Comparison of ENCODE assay signal across 6 cellular contexts in genomic region chr22:50505776-50506610, GRCh38. TPM values are rescaled to one million over a fixed set of nuclear protein-coding genes. Genes with fewer than 3 reads are reported as not detected.
A peak's percentile ranks its signal among the peaks of the same experiment; 100 is the strongest.
DNase-seq lines count a peak whose midpoint lies in the region; ATAC-seq, FAIRE-seq and TF ChIP-seq lines count a peak whose summit lies in the region.

No MANE protein-coding gene starts in this region.

- in situ Hi-C loops in brain microvascular endothelial cell (cut with HindIII; ENCODE audit: low pct_ligation_motif_present, low sequenced_read_pairs) (no loop called here), gastrocnemius medialis (cut with MboI; ENCODE audit: low sequenced_read_pairs in 4 of 4) (no loop called here)

- H3K9me2 ChIP-seq in Karpas-422 (replicated peaks; ENCODE audit: insufficient read depth, low read length) = no peaks in the 10 kb centered on the region

- intact Hi-C loops in gastrocnemius medialis (cut with DNase I; ENCODE audit: low total_unique reads) = loop anchor here (10.0 kb wide), 1 partner anchor 651 kb away; the partner anchor contains the start of gene ZBED4

- no peak overlapping the region for H2AFZ ChIP-seq in Karpas-422 (ENCODE audit: low read length)

- no peak overlapping the region for H3K27ac ChIP-seq in Karpas-422 (ENCODE audit: low read length)
- H3K27ac ChIP-seq in brain microvascular endothelial cell = no peak overlapping the region
- no peak overlapping the region for H3K27ac ChIP-seq in gastrocnemius medialis

- H4K20me1 ChIP-seq in Karpas-422 (ENCODE audit: insufficient read depth, low read depth, low read length) = 0 out of 2 replicates have a peak, but pooled peaks cover 3% of the 10 kb centered on the region

- no peak for TF ChIP-seq CTCF in brain microvascular endothelial cell (IDR thresholded peaks at IDR 0.05; ENCODE audit: low read depth, low read length, missing control alignments)
- TF ChIP-seq CTCF in gastrocnemius medialis (IDR thresholded peaks at IDR 0.05 in 4 of 5, conservative IDR thresholded peaks at IDR 0.05 in 1 of 5) = no peak

- no peak for FAIRE-seq in GM12891 (lab: Jason Lieb, UNC)

- peak overlapping the region; percentile 93 for H3K4me3 ChIP-seq in Karpas-422 (ENCODE audit: low read length)
- H3K4me3 ChIP-seq in brain microvascular endothelial cell (ENCODE audit: low read depth, low read length) = peak overlapping the region; percentile 98
- peak overlapping the region in 3 of 4 donors; percentile 87 to 99 (median 96) for H3K4me3 ChIP-seq in gastrocnemius medialis

- no peak for DNase-seq in Karpas-422
- no peak for DNase-seq in brain microvascular endothelial cell
- no peak for DNase-seq in gastrocnemius medialis
- no peak for DNase-seq in GM12891 (ENCODE audit: insufficient read length, low spot score)
- no peak for DNase-seq in germinal center (ENCODE audit: low spot score)

- H3K4me1 ChIP-seq in Karpas-422 (ENCODE audit: low read length) (peaks cover 20% of the 10 kb centered on the region), gastrocnemius medialis (peaks cover 15 to 22% of the 10 kb centered on the region in 2 donors)

- H3K27me3 ChIP-seq in Karpas-422 (ENCODE audit: low read length) = no peaks in the 10 kb centered on the region
- no peaks in the 10 kb centered on the region for H3K27me3 ChIP-seq in brain microvascular endothelial cell (replicated peaks)
- H3K27me3 ChIP-seq in gastrocnemius medialis = no peaks in the 10 kb centered on the region

- peaks cover 39% of the 10 kb centered on the region for H3K79me2 ChIP-seq in Karpas-422 (ENCODE audit: low read length)

- H3K4me2 ChIP-seq in Karpas-422 (ENCODE audit: low read depth, low read length, poor library complexity, severe bottlenecking) = peak overlapping the region; percentile 91

- no peaks in the 10 kb centered on the region for H3K9me3 ChIP-seq in Karpas-422 (ENCODE audit: low read length)
- H3K9me3 ChIP-seq in gastrocnemius medialis = no peaks in the 10 kb centered on the region

- no peaks in the 10 kb centered on the region for H3K36me3 ChIP-seq in Karpas-422 (ENCODE audit: insufficient read depth, low read length)
- H3K36me3 ChIP-seq in brain microvascular endothelial cell (replicated peaks) = peaks cover 25% of the 10 kb centered on the region
- H3K36me3 ChIP-seq in gastrocnemius medialis = peaks cover 0 to 31% of the 10 kb centered on the region in 2 donors

- ATAC-seq in gastrocnemius medialis = no peak
- no peak for ATAC-seq in GM21528 (IDR thresholded peaks at IDR 0.05; ENCODE audit: low FRiP score, unreplicated experiment)

- peak overlapping the region; percentile 100 for H3K9ac ChIP-seq in Karpas-422 (ENCODE audit: low read length)

- no peak for TF ChIP-seq POLR2A in gastrocnemius medialis (IDR thresholded peaks at IDR 0.05)
- TF ChIP-seq POLR2A in GM12891 (IDR thresholded peaks at IDR 0.05; ENCODE audit: low read depth, low read length) = no peak

TF ChIP-seq in GM12891, 5 proteins besides CTCF, POLR2A, EP300 and RAD21:
- TF ChIP-seq SPI1 (IDR thresholded peaks at IDR 0.05; ENCODE audit: low read depth, low read length) (no peak), POU2F2 (IDR thresholded peaks at IDR 0.05; ENCODE audit: low read depth, low read length) (no peak), POLR2AphosphoS5 (IDR thresholded peaks at IDR 0.05; ENCODE audit: low read depth, low read length) (no peak), PAX5 (IDR thresholded peaks at IDR 0.05; ENCODE audit: insufficient read depth, low read length, severe bottlenecking) (no peak), TAF1 (IDR thresholded peaks at IDR 0.05; ENCODE audit: low read depth, low read length) (no peak)

RNA-seq across cellular contexts. Expression of gene LMF2, which starts 1.5 kb away (rescaled TPM):
- 19.2 and 21.4 TPM in 2 replicates for total RNA-seq in Karpas-422 (2014; rRNA removed; shearing (Covaris generic); ENCODE audit: low replicate concordance)
- 10 to 100 TPM; 19.7 to 39.4 (median 26.9) TPM for total RNA-seq in gastrocnemius medialis
- 29.2 TPM for polyA plus RNA-seq in GM12891 (2012; ENCODE audit: low read depth, missing spikeins)

RNA-seq across cellular contexts. Expression of gene NCAPH2, which starts 2.0 kb away (rescaled TPM):
- 24.6 and 53.5 TPM in 2 replicates for total RNA-seq in Karpas-422 (2014; rRNA removed; shearing (Covaris generic); ENCODE audit: low replicate concordance)
- 10 to 100 TPM; 19.0 to 29.3 (median 23.4) TPM for total RNA-seq in gastrocnemius medialis
- 46.7 TPM for polyA plus RNA-seq in GM12891 (2012; ENCODE audit: low read depth, missing spikeins)

RNA-seq across cellular contexts. Expression of gene MIOX, which starts 19.3 kb away (rescaled TPM):
- 0.93 and 3.9 TPM in 2 replicates for total RNA-seq in Karpas-422 (2014; rRNA removed; shearing (Covaris generic); ENCODE audit: low replicate concordance)
- not detected for total RNA-seq in gastrocnemius medialis
- polyA plus RNA-seq in GM12891 (2012; ENCODE audit: low read depth, missing spikeins) = not detected

RNA-seq across cellular contexts. Expression of gene SCO2, which starts 19.4 kb away (rescaled TPM):
- 1.1 and 14.2 TPM in 2 replicates for total RNA-seq in Karpas-422 (2014; rRNA removed; shearing (Covaris generic); ENCODE audit: low replicate concordance)
- total RNA-seq in gastrocnemius medialis = 1 to 10 TPM in 2 of 4 donors, not detected in 2; 1.0 to 2.3 TPM
- polyA plus RNA-seq in GM12891 (2012; ENCODE audit: low read depth, missing spikeins) = 4.2 TPM

RNA-seq across cellular contexts. Expression of gene TYMP, which starts 23.8 kb away (rescaled TPM):
- 1.8 and 5.0 TPM in 2 replicates for total RNA-seq in Karpas-422 (2014; rRNA removed; shearing (Covaris generic); ENCODE audit: low replicate concordance)
- 10 to 100 TPM in 3 of 4 donors, 1 to 10 TPM in 1; 8.8 to 15.8 (median 11.8) TPM for total RNA-seq in gastrocnemius medialis
- 14.0 TPM for polyA plus RNA-seq in GM12891 (2012; ENCODE audit: low read depth, missing spikeins)
